Comparison of ENCODE assay signal across 1 cellular context in genomic region chr16:74626741-74627416, GRCh38.
TF ChIP-seq lines count a peak whose summit lies in the region.

No MANE protein-coding gene starts in this region.

TF ChIP-seq in SK-N-SH treated with all-trans-retinoic acid at 6 μM for 48 hours, 23 proteins besides CTCF, POLR2A, EP300 and RAD21 (continued from another document):
- TF ChIP-seq CREB5 (CRISPR knock-in tag; IDR thresholded peaks at IDR 0.05; ENCODE audit: low read depth) (no peak), ZFP30 (CRISPR knock-in tag; IDR thresholded peaks at IDR 0.05) (no peak)
TF ChIP-seq in SK-N-SH treated with all-trans-retinoic acid at 6 μM for 48 hours: peak in this region for 0.
